In the genomic region with DNA sequence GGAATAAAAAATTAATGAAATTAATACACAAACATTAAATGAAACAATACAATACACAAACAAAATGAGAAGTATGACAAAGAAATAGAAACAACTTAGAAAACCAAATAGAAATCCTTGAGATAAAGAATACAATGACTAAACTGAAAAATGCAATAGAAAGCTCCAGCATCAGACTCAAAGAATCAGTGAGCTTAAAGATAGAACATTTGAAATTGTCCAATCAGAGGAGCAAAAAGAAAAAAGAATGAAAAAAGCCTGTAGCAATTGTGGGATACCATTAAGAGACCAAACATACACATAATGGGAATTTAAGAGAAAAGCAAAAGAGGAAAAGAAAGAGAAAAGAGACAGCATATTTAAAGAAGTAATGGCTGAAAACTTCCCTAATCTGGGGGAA, we compare ENCODE assay signal across 22 cellular contexts. TPM values are rescaled to one million over a fixed set of nuclear protein-coding genes. Genes with fewer than 3 reads are reported as not detected.
DNase-seq lines count a peak whose midpoint lies in the region; ATAC-seq, FAIRE-seq and TF ChIP-seq lines count a peak whose summit lies in the region.
"Had no signal": no experiment of that assay in that cellular context is flagged by ENCODE, and none has a peak within 500 bp of the region (broad histone marks: within the 10 kb centered on the region; RNA-seq: fewer than 3 reads in every experiment).

No MANE protein-coding gene starts in this region.

- TF ChIP-seq CTCF in 22Rv1 (IDR thresholded peaks at IDR 0.05) (no peak), HEK293 (tag by site-specific recombination; IDR thresholded peaks at IDR 0.05) (no peak)

- POLR2A ChIA-PET in HEK293 (lab: Yijun Ruan, JAX), result no interaction called here

- H3K4me1 Mint-ChIP-seq in activated T-cell treated with anti-CD3 and anti-CD28 coated beads, Interleukin-2, amount 50 U/mL, for 72 hours (ENCODE audit: low read depth), result no peaks in the 10 kb centered on the region
- H3K4me1 Mint-ChIP-seq: B cell had no signal

- H3K9me3 ChIP-seq in HEK293 (ENCODE audit: control insufficient read depth, insufficient read depth, low read depth, low read length), result no peaks in the 10 kb centered on the region
- H3K9me3 ChIP-seq: A549 had no signal

- peak overlapping the region; percentile 46 for H3K27ac Mint-ChIP-seq in activated T-cell treated with anti-CD3 and anti-CD28 coated beads, Interleukin-2, amount 50 U/mL, for 72 hours
- H3K27ac Mint-ChIP-seq: B cell; CD4-positive, alpha-beta T cell; CD8-positive, alpha-beta T cell had no signal

- peaks cover 2 to 5% of the 10 kb centered on the region in 2 donors for H3K36me3 Mint-ChIP-seq in activated T-cell treated with anti-CD3 and anti-CD28 coated beads, Interleukin-2, amount 50 U/mL, for 72 hours (ENCODE audit: insufficient read depth in 2 of 2)
- H3K36me3 Mint-ChIP-seq: CD8-positive, alpha-beta T cell had no signal

- ATAC-seq in activated T-cell treated with anti-CD3 and anti-CD28 coated beads, Interleukin-2, amount 50 U/mL, for 72 hours (replicated peaks in 1 of 2), result no peak
- no peak for ATAC-seq in HG03442 (IDR thresholded peaks at IDR 0.05; ENCODE audit: unreplicated experiment)
- ATAC-seq: A549; CD8-positive, alpha-beta T cell had no signal

- H3K36me3 ChIP-seq in HEK293 (ENCODE audit: control insufficient read depth in 2 of 2, insufficient read depth in 1 of 2, low read length in 2 of 2), result no peaks in the 10 kb centered on the region
- H3K36me3 ChIP-seq: BLaER1 treated with 17β-estradiol and CSF1 and Interleukin-3, amounts not matched to agents 10 nM and 100 nM had no signal

- DNase-seq in activated T-cell treated with anti-CD3 and anti-CD28 coated beads, Interleukin-2, amount 50 U/mL, for 72 hours, result no peak
- DNase-seq in activated T-cell treated with anti-CD3 and anti-CD28 coated beads for 4 hours (no peak), frontal cortex (ENCODE audit: low spot score in 2 of 2) (no peak)
- no peak for DNase-seq in activated CD4-positive, alpha-beta T cell treated with anti-CD3 and anti-CD28 coated beads, Interleukin-2, amount 50 U/mL, for 48 hours
- DNase-seq: 8988T; AML-193; Caco-2; Calu3; CD4-positive, alpha-beta T cell; CD8-positive, alpha-beta T cell; DMS79 treated with DMSO at 0.1 percent for 48 hours; GF-D8 had no signal

- no peak overlapping the region for H3K4me3 Mint-ChIP-seq in activated T-cell treated with anti-CD3 and anti-CD28 coated beads, Interleukin-2, amount 50 U/mL, for 72 hours
- H3K4me3 Mint-ChIP-seq: B cell; CD4-positive, alpha-beta T cell; CD8-positive, alpha-beta T cell had no signal

- FAIRE-seq in frontal cortex (lab: Jason Lieb, UNC), result peak; percentile 6
- FAIRE-seq: A549, D721Med, G401.6, GM12891, GM19239 had no signal

- H3K4me1 ChIP-seq in HEK293 (ENCODE audit: control insufficient read depth, insufficient read depth, low read length), result no peaks in the 10 kb centered on the region
- H3K4me1 ChIP-seq: BLaER1 treated with 17β-estradiol and CSF1 and Interleukin-3, amounts not matched to agents 10 nM and 100 nM; Caco-2 had no signal

- no peaks in the 10 kb centered on the region for H3K27me3 Mint-ChIP-seq in activated T-cell treated with anti-CD3 and anti-CD28 coated beads, Interleukin-2, amount 50 U/mL, for 72 hours (ENCODE audit: low read depth)
- H3K27me3 Mint-ChIP-seq: B cell; CD4-positive, alpha-beta T cell had no signal

- peak overlapping the region; percentile 99 for H3K27ac ChIP-seq in 22Rv1
- no peak overlapping the region for H3K27ac ChIP-seq in HEK293 (ENCODE audit: extremely low read depth, low read depth, low read length)
- H3K27ac ChIP-seq: A549; BLaER1 treated with 17β-estradiol and CSF1 and Interleukin-3, amounts not matched to agents 10 nM and 100 nM had no signal

- H3K4me3 ChIP-seq in HEK293 (ENCODE audit: low read depth, low read length), result no peak overlapping the region
- H3K4me3 ChIP-seq: A549; BLaER1 treated with 17β-estradiol and CSF1 and Interleukin-3, amounts not matched to agents 10 nM and 100 nM had no signal

- CTCF ChIA-PET in HEK293 (lab: Yijun Ruan, JAX), result no interaction called here

- H3K9me3 Mint-ChIP-seq in activated T-cell treated with anti-CD3 and anti-CD28 coated beads, Interleukin-2, amount 50 U/mL, for 72 hours, result peaks cover 4 to 6% of the 10 kb centered on the region in 2 donors

TF ChIP-seq in HEK293, 187 proteins besides CTCF, POLR2A, EP300 and RAD21:
- TF ChIP-seq SETDB1 (IDR thresholded peaks at IDR 0.05; ENCODE audit: insufficient read length, low read length) (peak; percentile 82), ZNF292 (tag by site-specific recombination; IDR thresholded peaks at IDR 0.05; ENCODE audit: borderline replicate concordance, low read depth) (no peak)

RNA-seq across cellular contexts. Expression of gene EMCN, which starts 25.7 kb away (rescaled TPM):
- not detected for total RNA-seq in activated T-cell treated with anti-CD3 and anti-CD28 coated beads, Interleukin-2, amount 50 U/mL, for 72 hours
- 2.9 TPM for total RNA-seq in frontal cortex
- total RNA-seq: B cell; Caco-2; Calu3; CD4-positive, alpha-beta T cell; CD8-positive, alpha-beta T cell had no signal
